29 cellular contexts compared by ENCODE assay signal in the genomic region with DNA sequence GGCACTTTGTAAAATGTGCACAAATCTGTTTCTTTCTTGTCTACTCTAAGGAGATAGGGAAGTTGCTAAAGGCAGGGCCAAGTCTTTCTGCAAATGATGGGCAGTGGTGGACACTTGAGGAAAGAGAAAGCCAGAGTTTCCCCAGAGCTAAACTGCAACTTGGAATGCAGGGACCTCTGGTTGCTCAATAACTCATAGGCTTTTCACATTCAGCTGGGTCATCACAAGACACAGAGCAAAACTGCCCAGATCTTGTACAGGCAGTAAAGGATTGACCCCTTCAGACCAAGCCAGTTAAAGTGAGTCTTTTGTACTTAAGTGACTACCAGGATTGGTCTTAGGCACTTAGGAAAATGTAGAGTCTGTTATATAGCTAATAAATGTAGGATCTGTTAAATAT. TPM values are rescaled to one million over a fixed set of nuclear protein-coding genes. Genes with fewer than 3 reads are reported as not detected.
A peak's percentile ranks its signal among the peaks of the same experiment; 100 is the strongest.
DNase-seq lines count a peak whose midpoint lies in the region; ATAC-seq and TF ChIP-seq lines count a peak whose summit lies in the region.
"Had no signal": no experiment of that assay in that cellular context is flagged by ENCODE, and none has a peak within 500 bp of the region (broad histone marks: within the 10 kb centered on the region; RNA-seq: fewer than 3 reads in every experiment).

No MANE protein-coding gene starts in this region.

- TF ChIP-seq POLR2A in right lobe of liver (IDR thresholded peaks at IDR 0.05) = no peak

- peak; percentile 63 to 77 (median 66) for ATAC-seq in right lobe of liver
- ATAC-seq: activated naive CD4-positive, alpha-beta T cell treated with anti-CD3 and anti-CD28 coated beads, Interleukin-2, amount 50 U/mL, for 72 hours; activated T-helper 17 cell treated with anti-CD3 and anti-CD28 coated beads, Interleukin-2, amount 50 U/mL, for 72 hours; left colon had no signal

- H3K4me1 Mint-ChIP-seq in HFFc6 (ENCODE audit: low read depth) (peaks cover 58% of the 10 kb centered on the region), glutamatergic neuron (ENCODE audit: low read depth, unreplicated experiment) (no peaks in the 10 kb centered on the region)
- H3K4me1 Mint-ChIP-seq: activated CD4-positive, alpha-beta T cell treated with anti-CD3 and anti-CD28 coated beads, Interleukin-2, amount 10 ng/mL, durations not matched to agents 7 days and 5 days; CD8-positive, alpha-beta memory T cell had no signal

- DNase-seq in HFFc6 (peak; percentile 30), fibroblast of mammary gland (ENCODE audit: low read depth) (peak; percentile 60), right lobe of liver (no peak), glutamatergic neuron (no peak), HK-2 (ENCODE audit: unreplicated experiment) (no peak), right atrium auricular region (ENCODE audit: low spot score) (no peak), ureter (ENCODE audit: low spot score) (no peak)
- DNase-seq: activated CD4-positive, alpha-beta T cell treated with anti-CD3 and anti-CD28 coated beads, Interleukin-2, amount 10 ng/mL, durations not matched to agents 7 days and 5 days; AML-193; CD8-positive, alpha-beta memory T cell; DMS53; GOT3; left colon; midbrain; NCI-H1417; NCI-H748 treated with DMSO at 0.1 percent for 48 hours; RPMI8226; SK-N-SH; substantia nigra; WERI-Rb-1 had no signal

- H3K9me3 ChIP-seq in right lobe of liver (no peaks in the 10 kb centered on the region), right atrium auricular region (no peaks in the 10 kb centered on the region)
- H3K9me3 ChIP-seq: SK-N-SH, uterus had no signal

- H3K27me3 ChIP-seq in right lobe of liver (no peaks in the 10 kb centered on the region), right atrium auricular region (no peaks in the 10 kb centered on the region)
- H3K27me3 ChIP-seq: uterus had no signal

- H3K27ac ChIP-seq in right lobe of liver (peak overlapping the region in 1 of 3 donors; percentile 26), right atrium auricular region (no peak overlapping the region)
- H3K27ac ChIP-seq: epithelial cell of prostate, uterus, WERI-Rb-1 had no signal

- H3K4me3 Mint-ChIP-seq in HFFc6 (no peak overlapping the region), glutamatergic neuron (ENCODE audit: unreplicated experiment) (no peak overlapping the region)
- H3K4me3 Mint-ChIP-seq: activated CD4-positive, alpha-beta T cell treated with anti-CD3 and anti-CD28 coated beads, Interleukin-2, amount 10 ng/mL, durations not matched to agents 7 days and 5 days; activated T-helper 17 cell treated with anti-CD3 and anti-CD28 coated beads, Interleukin-2, amount 50 U/mL, for 72 hours; CD8-positive, alpha-beta memory T cell; nephron; T-helper 2 cell treated with Interferon-gamma antibody and Interleukin-4, amounts not matched to agents 5 μg/mL and 100 μg/mL, for 36 hours had no signal

- intact Hi-C loops in right lobe of liver (cut with DNase I) = no loop called here

- peak overlapping the region; percentile 21; the same call in 1 of the 2 replicates for H3K27ac Mint-ChIP-seq in HFFc6
- H3K27ac Mint-ChIP-seq in glutamatergic neuron (ENCODE audit: unreplicated experiment) = no peak overlapping the region
- H3K27ac Mint-ChIP-seq: activated CD4-positive, alpha-beta T cell treated with anti-CD3 and anti-CD28 coated beads, Interleukin-2, amount 10 ng/mL, durations not matched to agents 7 days and 5 days; activated naive CD4-positive, alpha-beta T cell treated with anti-CD3 and anti-CD28 coated beads, Interleukin-2, amount 50 U/mL, for 72 hours; activated T-helper 17 cell treated with anti-CD3 and anti-CD28 coated beads, Interleukin-2, amount 50 U/mL, for 72 hours; CD8-positive, alpha-beta memory T cell; T-helper 2 cell treated with Interferon-gamma antibody and Interleukin-4, amounts not matched to agents 5 μg/mL and 100 μg/mL, for 36 hours had no signal

- H3K36me3 Mint-ChIP-seq in HFFc6 (ENCODE audit: low read depth) = no peaks in the 10 kb centered on the region
- no peaks in the 10 kb centered on the region for H3K36me3 Mint-ChIP-seq in glutamatergic neuron (ENCODE audit: unreplicated experiment)
- H3K36me3 Mint-ChIP-seq: activated naive CD4-positive, alpha-beta T cell treated with anti-CD3 and anti-CD28 coated beads, Interleukin-2, amount 50 U/mL, for 72 hours; CD8-positive, alpha-beta memory T cell had no signal

- no peaks in the 10 kb centered on the region for H3K36me3 ChIP-seq in right lobe of liver
- no peaks in the 10 kb centered on the region for H3K36me3 ChIP-seq in right atrium auricular region
- H3K36me3 ChIP-seq: uterus, WERI-Rb-1 had no signal

- H3K4me3 ChIP-seq in fibroblast of mammary gland (ENCODE audit: control insufficient read depth, low read depth, low read length) = no peak overlapping the region
- H3K4me3 ChIP-seq in right lobe of liver = no peak overlapping the region
- no peak overlapping the region for H3K4me3 ChIP-seq in right atrium auricular region
- H3K4me3 ChIP-seq: uterus had no signal

- H3K27me3 Mint-ChIP-seq in HFFc6 (ENCODE audit: insufficient read depth) (peaks cover 1% of the 10 kb centered on the region; the same call in 1 of the 2 replicates), glutamatergic neuron (ENCODE audit: unreplicated experiment) (no peaks in the 10 kb centered on the region)

- TF ChIP-seq CTCF in HFFc6 (IDR thresholded peaks at IDR 0.05) (no peak), fibroblast of mammary gland (conservative IDR thresholded peaks at IDR 0.05; ENCODE audit: control insufficient read depth, insufficient read depth, low read depth, low read length) (no peak), right lobe of liver (IDR thresholded peaks at IDR 0.05) (no peak), glutamatergic neuron (IDR thresholded peaks at IDR 0.05; ENCODE audit: partially characterized antibody, unreplicated experiment) (no peak), right atrium auricular region (IDR thresholded peaks at IDR 0.05) (no peak)

- H3K9me3 Mint-ChIP-seq in HFFc6 = no peaks in the 10 kb centered on the region
- H3K9me3 Mint-ChIP-seq in glutamatergic neuron (ENCODE audit: unreplicated experiment) = no peaks in the 10 kb centered on the region
- H3K9me3 Mint-ChIP-seq: activated CD4-positive, alpha-beta T cell treated with anti-CD3 and anti-CD28 coated beads, Interleukin-2, amount 10 ng/mL, durations not matched to agents 7 days and 5 days; activated naive CD4-positive, alpha-beta T cell treated with anti-CD3 and anti-CD28 coated beads, Interleukin-2, amount 50 U/mL, for 72 hours; activated T-helper 17 cell treated with anti-CD3 and anti-CD28 coated beads, Interleukin-2, amount 50 U/mL, for 72 hours; CD8-positive, alpha-beta memory T cell; nephron; T-helper 2 cell treated with Interferon-gamma antibody and Interleukin-4, amounts not matched to agents 5 μg/mL and 100 μg/mL, for 36 hours had no signal

- H3K4me1 ChIP-seq in right lobe of liver = peaks cover 0 to 47% (median 17%) of the 10 kb centered on the region in 4 donors
- no peaks in the 10 kb centered on the region for H3K4me1 ChIP-seq in right atrium auricular region

RNA-seq across cellular contexts. Expression of gene AGXT2, which starts 13.5 kb away (rescaled TPM):
- not detected for total RNA-seq in HFFc6 (2021; fragmentation: NEBNext Ultra II Directional; extraction: Animal tissue kit (Norgen Biotek cat#: 25700))
- 10 to 100 TPM; 24.7 to 88.2 (median 55.8) TPM for total RNA-seq in right lobe of liver
- not detected for total RNA-seq in glutamatergic neuron (ENCODE audit: unreplicated experiment)
- not detected for total RNA-seq in right atrium auricular region
- not detected for total RNA-seq in ureter
- total RNA-seq: activated CD4-positive, alpha-beta T cell treated with anti-CD3 and anti-CD28 coated beads, Interleukin-2, amount 10 ng/mL, durations not matched to agents 7 days and 5 days; activated naive CD4-positive, alpha-beta T cell treated with anti-CD3 and anti-CD28 coated beads, Interleukin-2, amount 50 U/mL, for 72 hours; activated T-helper 17 cell treated with anti-CD3 and anti-CD28 coated beads, Interleukin-2, amount 50 U/mL, for 72 hours; CD8-positive, alpha-beta memory T cell; cerebellum; left colon; MCF 10A; skeletal muscle tissue; uterus had no signal

Comparison
In these comparisons a context has a peak if more than half of its experiments do, and no peak if none do; other contexts are left out.
1. DNase-seq: peak in HFFc6 (single experiment) and fibroblast of mammary gland (single experiment); none in right lobe of liver (0 of 3), glutamatergic neuron (single experiment), HK-2 (single experiment), right atrium auricular region (single experiment) and ureter (single experiment).
2. RNA of gene AGXT2, which starts 13.5 kb away (total RNA-seq): 24.7 to 88.2 TPM in right lobe of liver; not detected in ureter (single experiment), not detected in HFFc6, not detected in glutamatergic neuron (single experiment) and not detected in right atrium auricular region; every median in the first group is over 10 times any median in the second.